In the genomic region with DNA sequence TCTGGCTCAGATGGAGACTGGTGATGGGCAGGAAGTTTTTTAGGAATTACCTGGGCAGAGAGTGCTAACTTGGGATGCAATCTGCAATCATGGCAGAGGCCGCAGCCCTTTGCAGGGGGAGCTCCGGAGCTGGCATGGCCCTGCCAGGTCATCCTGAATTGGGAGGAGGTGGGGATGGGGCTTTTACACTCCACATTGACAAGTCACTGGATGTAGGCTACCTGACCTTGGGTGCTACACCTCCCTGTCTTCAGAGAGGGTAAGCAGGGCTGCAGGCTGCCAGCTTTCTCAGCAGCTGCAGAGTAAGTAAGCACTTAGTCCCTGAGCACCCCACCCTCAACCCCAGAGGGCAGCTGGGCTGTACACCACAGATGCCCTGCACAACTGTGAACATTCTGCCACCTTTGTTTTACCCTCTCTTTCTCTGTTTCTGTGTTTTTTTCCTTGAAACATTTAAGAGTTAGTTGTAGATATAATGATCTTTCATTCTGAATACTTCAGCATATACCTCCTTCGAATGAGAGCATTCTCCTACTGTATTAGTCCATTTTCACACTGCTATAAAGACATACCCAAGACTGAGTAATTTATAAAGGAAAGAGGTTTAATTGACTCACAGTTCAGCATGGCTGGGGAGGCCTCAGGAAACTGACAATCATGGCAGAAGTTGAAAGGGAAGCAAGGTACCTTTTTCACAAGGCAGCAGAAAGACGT, we compare ENCODE assay signal across 21 cellular contexts. TPM values are rescaled to one million over a fixed set of nuclear protein-coding genes. Genes with fewer than 3 reads are reported as not detected.
DNase-seq lines count a peak whose midpoint lies in the region; ATAC-seq, FAIRE-seq and TF ChIP-seq lines count a peak whose summit lies in the region.
"Had no signal": no experiment of that assay in that cellular context is flagged by ENCODE, and none has a peak within 500 bp of the region (broad histone marks: within the 10 kb centered on the region; RNA-seq: fewer than 3 reads in every experiment).

No MANE protein-coding gene starts in this region.

- ATAC-seq in natural killer cell treated with Interleukin-12 subunit alpha and Interleukin-12 subunit beta and Interleukin-15 and Interleukin-18, amount 100 ng/mL, for 72 hours = no peak
- ATAC-seq in natural killer cell (no peak), GM21390 (IDR thresholded peaks at IDR 0.05; ENCODE audit: unreplicated experiment) (no peak)
- ATAC-seq: HCT116 had no signal

- FAIRE-seq in GM19239 (lab: Jason Lieb, UNC) = no peak
- FAIRE-seq: HTR-8/SVneo had no signal

- peaks cover 0 to 3% of the 10 kb centered on the region in 2 donors for H3K4me1 Mint-ChIP-seq in natural killer cell treated with Interleukin-12 subunit alpha and Interleukin-12 subunit beta and Interleukin-15 and Interleukin-18, amount 100 ng/mL, for 72 hours (ENCODE audit: low read depth in 2 of 2)
- peaks cover 0 to 2% of the 10 kb centered on the region in 2 donors for H3K4me1 Mint-ChIP-seq in natural killer cell
- peaks cover 9% of the 10 kb centered on the region for H3K4me1 Mint-ChIP-seq in glutamatergic neuron (ENCODE audit: low read depth, unreplicated experiment)
- no peaks in the 10 kb centered on the region for H3K4me1 Mint-ChIP-seq in progenitor cell of endocrine pancreas (ENCODE audit: low read depth)

- TF ChIP-seq CTCF in natural killer cell (IDR thresholded peaks at IDR 0.05) (no peak), glutamatergic neuron (IDR thresholded peaks at IDR 0.05; ENCODE audit: partially characterized antibody, unreplicated experiment) (no peak), progenitor cell of endocrine pancreas (IDR thresholded peaks at IDR 0.05; ENCODE audit: unreplicated experiment) (no peak)

- H3K27ac Mint-ChIP-seq in natural killer cell treated with Interleukin-12 subunit alpha and Interleukin-12 subunit beta and Interleukin-15 and Interleukin-18, amount 100 ng/mL, for 72 hours = no peak overlapping the region
- H3K27ac Mint-ChIP-seq in natural killer cell = no peak overlapping the region
- peak overlapping the region; percentile 45 for H3K27ac Mint-ChIP-seq in glutamatergic neuron (ENCODE audit: unreplicated experiment)
- peak overlapping the region; percentile 22 for H3K27ac Mint-ChIP-seq in progenitor cell of endocrine pancreas

- H3K27me3 Mint-ChIP-seq in natural killer cell treated with Interleukin-12 subunit alpha and Interleukin-12 subunit beta and Interleukin-15 and Interleukin-18, amount 100 ng/mL, for 72 hours = peaks cover 10 to 17% of the 10 kb centered on the region in 2 donors
- H3K27me3 Mint-ChIP-seq in natural killer cell (ENCODE audit: low read depth in 2 of 2) = peaks cover 41 to 50% of the 10 kb centered on the region in 2 donors
- peaks cover 6% of the 10 kb centered on the region for H3K27me3 Mint-ChIP-seq in glutamatergic neuron (ENCODE audit: unreplicated experiment)
- peaks cover 67% of the 10 kb centered on the region for H3K27me3 Mint-ChIP-seq in progenitor cell of endocrine pancreas

- H3K9me3 Mint-ChIP-seq in natural killer cell treated with Interleukin-12 subunit alpha and Interleukin-12 subunit beta and Interleukin-15 and Interleukin-18, amount 100 ng/mL, for 72 hours = no peaks in the 10 kb centered on the region
- H3K9me3 Mint-ChIP-seq in natural killer cell (no peaks in the 10 kb centered on the region), glutamatergic neuron (ENCODE audit: unreplicated experiment) (peaks cover 1% of the 10 kb centered on the region), progenitor cell of endocrine pancreas (ENCODE audit: low read depth) (no peaks in the 10 kb centered on the region)

- intact Hi-C loops in natural killer cell (cut with micrococcal nuclease) = no loop called here

- no peaks in the 10 kb centered on the region for H3K36me3 Mint-ChIP-seq in natural killer cell treated with Interleukin-12 subunit alpha and Interleukin-12 subunit beta and Interleukin-15 and Interleukin-18, amount 100 ng/mL, for 72 hours
- H3K36me3 Mint-ChIP-seq in natural killer cell (no peaks in the 10 kb centered on the region), glutamatergic neuron (ENCODE audit: unreplicated experiment) (no peaks in the 10 kb centered on the region), progenitor cell of endocrine pancreas (ENCODE audit: insufficient read depth) (no peaks in the 10 kb centered on the region)

- DNase-seq in natural killer cell treated with Interleukin-12 subunit alpha and Interleukin-12 subunit beta and Interleukin-15 and Interleukin-18, amount 100 ng/mL, for 72 hours (ENCODE audit: low spot score) = peak; percentile 32
- DNase-seq in natural killer cell (no peak), glutamatergic neuron (no peak), progenitor cell of endocrine pancreas (ENCODE audit: low spot score, unreplicated experiment) (no peak), NCI-H2107 (lab: John Stamatoyannopoulos, UW) (no peak), GM19239 (ENCODE audit: insufficient read length, low spot score) (no peak)
- DNase-seq: BE2C, EL, GF-D8, GM23248, KG1, NCI-H1092, NCI-H1436, NCI-H187 treated with DMSO at 0.1 percent for 48 hours, NCI-H2171, NCI-H526, PC-9 had no signal

- H3K4me3 Mint-ChIP-seq in natural killer cell treated with Interleukin-12 subunit alpha and Interleukin-12 subunit beta and Interleukin-15 and Interleukin-18, amount 100 ng/mL, for 72 hours = no peak overlapping the region
- H3K4me3 Mint-ChIP-seq in natural killer cell (no peak overlapping the region), glutamatergic neuron (ENCODE audit: unreplicated experiment) (no peak overlapping the region), progenitor cell of endocrine pancreas (ENCODE audit: low read depth) (no peak overlapping the region)

RNA-seq across cellular contexts. Expression of gene HS1BP3, which starts 6.8 kb away (rescaled TPM):
- 1 to 10 TPM; 5.8 to 9.3 TPM for total RNA-seq in natural killer cell treated with Interleukin-12 subunit alpha and Interleukin-12 subunit beta and Interleukin-15 and Interleukin-18, amount 100 ng/mL, for 72 hours
- total RNA-seq in natural killer cell (10 to 100 TPM; 17.4 to 25.7 (median 22.8) TPM), glutamatergic neuron (ENCODE audit: unreplicated experiment) (23.8 TPM), progenitor cell of endocrine pancreas (15.9 and 16.5 TPM in 2 replicates)

RNA-seq across cellular contexts. Expression of gene GDF7, which starts 9.3 kb away (rescaled TPM):
- total RNA-seq in natural killer cell treated with Interleukin-12 subunit alpha and Interleukin-12 subunit beta and Interleukin-15 and Interleukin-18, amount 100 ng/mL, for 72 hours = under 1 TPM in 1 of 2 donors, not detected in 1; 0.02 TPM
- total RNA-seq in natural killer cell (under 1 TPM; 0.02 to 0.10 (median 0.05) TPM), glutamatergic neuron (ENCODE audit: unreplicated experiment) (not detected), progenitor cell of endocrine pancreas (0.16 and 0.17 TPM in 2 replicates)
- total RNA-seq: A673, GM23248 had no signal

Comparison
In these comparisons a context has a peak if more than half of its experiments do, and no peak if none do; other contexts are left out.
1. H3K27ac Mint-ChIP-seq: peak in glutamatergic neuron (single experiment) and progenitor cell of endocrine pancreas (single experiment); none in natural killer cell treated with Interleukin-12 subunit alpha and Interleukin-12 subunit beta and Interleukin-15 and Interleukin-18, amount 100 ng/mL, for 72 hours (0 of 2) and natural killer cell (0 of 2).